Comparison of ENCODE assay signal across 12 cellular contexts in the genomic region with DNA sequence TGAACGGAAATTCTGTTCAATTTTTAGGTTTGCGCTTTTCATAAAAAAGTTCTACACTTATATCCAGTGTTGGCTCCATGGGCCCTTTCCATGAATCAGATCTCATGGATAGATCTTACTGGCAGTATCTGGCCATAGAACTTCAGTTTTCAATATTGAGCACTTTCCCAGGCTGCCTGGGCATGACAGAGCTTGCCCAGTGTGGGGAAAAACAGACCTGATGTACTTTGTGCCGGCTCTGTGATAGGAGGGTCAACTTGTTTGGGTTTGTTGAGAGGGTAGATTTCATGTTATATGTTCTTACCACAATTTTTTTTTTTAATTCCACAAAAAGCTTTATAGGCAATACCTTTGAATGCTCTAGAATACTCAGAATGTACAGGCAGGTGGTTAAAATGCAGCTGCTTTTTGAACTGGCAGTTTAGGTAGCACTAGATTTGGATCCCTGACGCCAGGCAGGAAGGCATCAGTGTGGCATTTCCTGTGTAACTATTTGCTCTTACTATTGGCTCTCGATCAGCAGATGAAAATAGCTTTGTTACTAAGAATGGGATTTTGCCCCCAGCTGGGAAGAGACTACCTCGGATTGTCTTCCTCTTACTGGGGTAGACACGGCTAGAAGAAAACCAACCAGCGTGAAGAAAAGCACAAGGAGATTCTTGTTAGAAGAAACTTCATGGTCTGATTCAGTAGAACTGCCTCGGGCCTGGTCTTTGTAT.
DNase-seq lines count a peak whose midpoint lies in the region; ATAC-seq and TF ChIP-seq lines count a peak whose summit lies in the region.
"Had no signal": no experiment of that assay in that cellular context is flagged by ENCODE, and none has a peak within 500 bp of the region (broad histone marks: within the 10 kb centered on the region; RNA-seq: fewer than 3 reads in every experiment).

No MANE protein-coding gene starts in this region.

- no peak for TF ChIP-seq CTCF in choroid plexus epithelial cell (conservative IDR thresholded peaks at IDR 0.05; ENCODE audit: low read depth, low read length)

- DNase-seq in DMS 273 (lab: John Stamatoyannopoulos, UW; ENCODE audit: unreplicated experiment) = peak; percentile 76
- peak; percentile 32 for DNase-seq in NCI-H2029 (lab: John Stamatoyannopoulos, UW)
- peak; percentile 7 for DNase-seq in choroid plexus epithelial cell (ENCODE audit: low read depth)
- DNase-seq in KG1 (lab: John Stamatoyannopoulos, UW) = no peak
- DNase-seq in glomerular visceral epithelial cell (ENCODE audit: extremely low spot score) = no peak
- DNase-seq in stimulated activated CD8-positive, alpha-beta memory T cell treated with anti-CD3 and anti-CD28 coated beads, Interleukin-4, amount 100 ng/mL, for 48 hours = no peak
- no peak for DNase-seq in hippocampal formation (lab: John Stamatoyannopoulos, UW)
- DNase-seq: GOT3, head of caudate nucleus, Peyer's patch, upper lobe of right lung had no signal

- ATAC-seq in GM21529 (IDR thresholded peaks at IDR 0.05; ENCODE audit: unreplicated experiment) = peak; percentile 54
- ATAC-seq: upper lobe of right lung had no signal

- H3K4me3 ChIP-seq in choroid plexus epithelial cell (ENCODE audit: low read depth, low read length) = no peak overlapping the region
- H3K4me3 ChIP-seq: Peyer's patch, upper lobe of right lung had no signal

Comparison
In these comparisons a context has a peak if more than half of its experiments do, and no peak if none do; other contexts are left out.
1. DNase-seq: peak in DMS 273 (single experiment), NCI-H2029 (single experiment) and choroid plexus epithelial cell (single experiment); none in KG1 (single experiment), glomerular visceral epithelial cell (single experiment), stimulated activated CD8-positive, alpha-beta memory T cell treated with anti-CD3 and anti-CD28 coated beads, Interleukin-4, amount 100 ng/mL, for 48 hours (single experiment) and hippocampal formation (0 of 2).